15 cellular contexts compared by ENCODE assay signal in the genomic region with DNA sequence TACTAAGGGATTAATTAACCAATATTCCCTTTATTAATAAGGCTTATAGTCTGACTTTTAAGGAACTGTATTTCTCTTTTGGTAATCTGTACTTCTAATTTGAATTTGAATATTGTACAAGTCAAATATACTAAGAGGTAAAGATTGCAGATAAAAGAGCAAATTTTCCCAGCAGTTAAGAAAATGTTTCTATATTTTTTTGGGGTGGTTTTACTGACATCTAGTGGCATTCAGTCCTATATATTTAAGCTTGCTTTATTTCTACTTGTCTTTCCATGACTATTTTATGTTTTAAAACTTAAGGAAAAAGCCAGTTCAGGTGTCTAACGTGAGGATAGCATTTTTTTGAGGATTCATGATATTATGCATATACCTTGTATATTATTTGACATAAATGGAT.
DNase-seq lines count a peak whose midpoint lies in the region; ATAC-seq and TF ChIP-seq lines count a peak whose summit lies in the region.
"Had no signal": no experiment of that assay in that cellular context is flagged by ENCODE, and none has a peak within 500 bp of the region (broad histone marks: within the 10 kb centered on the region; RNA-seq: fewer than 3 reads in every experiment).

No MANE protein-coding gene starts in this region.

- DNase-seq in DMS53 (lab: John Stamatoyannopoulos, UW): peak; percentile 41
- peak; percentile 21 for DNase-seq in MM.1S
- peak in 1 of 2 donors; percentile 7 for DNase-seq in cardiac fibroblast (ENCODE audit: low read depth in 2 of 2)
- no peak for DNase-seq in activated effector memory CD4-positive, alpha-beta T cell treated with Interleukin-2 at 50 U/mL for 16 hours
- no peak for DNase-seq in activated naive CD4-positive, alpha-beta T cell treated with Interleukin-2 at 50 U/mL for 16 hours
- no peak for DNase-seq in SHP77 (lab: John Stamatoyannopoulos, UW)
- DNase-seq: activated CD8-positive, alpha-beta memory T cell treated with anti-CD3 and anti-CD28 coated beads for 24 hours; activated naive CD4-positive, alpha-beta T cell; hypothalamus; nephron progenitor cell; T1000 had no signal

- no peaks in the 10 kb centered on the region for H3K4me1 Mint-ChIP-seq in nephron
- H3K4me1 Mint-ChIP-seq: central memory CD8-positive, alpha-beta T cell; nephron progenitor cell had no signal

- H3K4me1 ChIP-seq in MM.1S (ENCODE audit: low read length): no peaks in the 10 kb centered on the region

- no peaks in the 10 kb centered on the region for H3K27me3 ChIP-seq in MM.1S (replicated peaks; ENCODE audit: insufficient read depth, low read length)

- no peak overlapping the region for H3K4me2 ChIP-seq in MM.1S (ENCODE audit: low read depth, low read length)

- ATAC-seq in HG03159 (IDR thresholded peaks at IDR 0.05; ENCODE audit: unreplicated experiment): no peak

- H3K36me3 Mint-ChIP-seq in nephron (ENCODE audit: low read depth): no peaks in the 10 kb centered on the region

- no peaks in the 10 kb centered on the region for H3F3A ChIP-seq in MM.1S (ENCODE audit: insufficient read depth, low read length)

- H3K9me3 Mint-ChIP-seq in nephron: peaks cover 8% of the 10 kb centered on the region

- no peak overlapping the region for H2AFZ ChIP-seq in MM.1S (ENCODE audit: low read length)

- H3K79me2 ChIP-seq in MM.1S (ENCODE audit: low read length): no peaks in the 10 kb centered on the region

- H3K9ac ChIP-seq in MM.1S (ENCODE audit: low read length): no peak overlapping the region

- no peak overlapping the region for H3K27ac ChIP-seq in MM.1S (ENCODE audit: low read length)
- H3K27ac ChIP-seq: epithelial cell of prostate had no signal

- H4K20me1 ChIP-seq in MM.1S (ENCODE audit: insufficient read depth, low read length): no peaks in the 10 kb centered on the region

- H3K27ac Mint-ChIP-seq in nephron: no peak overlapping the region
- H3K27ac Mint-ChIP-seq: nephron progenitor cell had no signal

- H3K27me3 Mint-ChIP-seq in nephron (ENCODE audit: low read depth): peaks cover 8% of the 10 kb centered on the region
- H3K27me3 Mint-ChIP-seq: central memory CD8-positive, alpha-beta T cell had no signal

- TF ChIP-seq CTCF in MM.1S (IDR thresholded peaks at IDR 0.05; ENCODE audit: low read length) (peak; percentile 19; the same call in 1 of the 2 replicates), cardiac fibroblast (IDR thresholded peaks at IDR 0.05; ENCODE audit: low read depth, low read length) (peak; percentile 4), nephron (IDR thresholded peaks at IDR 0.05; ENCODE audit: unreplicated experiment in 3 of 3) (peak; percentile 29 to 57 (median 40))

- no peaks in the 10 kb centered on the region for H3K9me2 ChIP-seq in MM.1S (replicated peaks; ENCODE audit: insufficient read depth, low read length)

- H3K4me3 ChIP-seq in MM.1S (ENCODE audit: low read length): no peak overlapping the region
- H3K4me3 ChIP-seq in cardiac fibroblast (replicated peaks in 1 of 2; ENCODE audit: low read depth in 2 of 2, low read length in 2 of 2): no peak overlapping the region

- no peaks in the 10 kb centered on the region for H3K36me3 ChIP-seq in MM.1S (replicated peaks; ENCODE audit: insufficient read depth, low read length)

- no peaks in the 10 kb centered on the region for H3K9me3 ChIP-seq in MM.1S (replicated peaks; ENCODE audit: insufficient read depth, low read length)

- H3K4me3 Mint-ChIP-seq in nephron: no peak overlapping the region
- H3K4me3 Mint-ChIP-seq: central memory CD8-positive, alpha-beta T cell; nephron progenitor cell had no signal

Comparison
In these comparisons a context has a peak if more than half of its experiments do, and no peak if none do; other contexts are left out.
1. DNase-seq: peak in DMS53 (single experiment) and MM.1S (single experiment); none in activated effector memory CD4-positive, alpha-beta T cell treated with Interleukin-2 at 50 U/mL for 16 hours (single experiment), activated naive CD4-positive, alpha-beta T cell treated with Interleukin-2 at 50 U/mL for 16 hours (single experiment) and SHP77 (0 of 2).
2. Peak in every context shown above with its lines, with median percentiles within 50 percentile points of each other: CTCF ChIP-seq.